In genomic region chr1:155254714-155255242, GRCh38 we compare ENCODE assay signal across 8 cellular contexts. TPM values are rescaled to one million over a fixed set of nuclear protein-coding genes. Genes with fewer than 3 reads are reported as not detected.
DNase-seq lines count a peak whose midpoint lies in the region; ATAC-seq and TF ChIP-seq lines count a peak whose summit lies in the region.

No MANE protein-coding gene starts in this region.

- H3K9me3 ChIP-seq in SK-N-SH (no peaks in the 10 kb centered on the region), ovary (no peaks in the 10 kb centered on the region)

- POLR2A ChIA-PET in SK-N-SH (lab: Yijun Ruan, JAX), result interaction anchor here (0.6 to 2.4 kb wide), 4 partner anchors 9 to 18 kb away, joined by 3 to 7 read pairs (median 4); partner anchors contain the start of gene CLK2

- DNase-seq in NCI-H345 (lab: John Stamatoyannopoulos, UW), result peak; percentile 61
- no peak for DNase-seq in NCI-H345 treated with DMSO at 0.1 percent for 48 hours (lab: John Stamatoyannopoulos, UW; ENCODE audit: unreplicated experiment)
- DNase-seq in SK-N-SH, result peak; percentile 75
- no peak for DNase-seq in fibroblast of mammary gland (ENCODE audit: low read depth)
- peak; percentile 51 to 69 (median 67) for DNase-seq in ovary

- no peak for TF ChIP-seq EP300 in SK-N-SH (IDR thresholded peaks at IDR 0.05; ENCODE audit: borderline replicate concordance in 1 of 2, low read depth in 1 of 2, low read length in 1 of 2)
- no peak for TF ChIP-seq EP300 in ovary (IDR thresholded peaks at IDR 0.05)

- H3K9ac ChIP-seq in SK-N-SH, result peak overlapping the region; percentile 77

- H3K4me3 ChIP-seq in SK-N-SH (ENCODE audit: low read depth in 2 of 2, low read length in 1 of 2), result peak overlapping the region; percentile 79 to 82
- H3K4me3 ChIP-seq in fibroblast of mammary gland (ENCODE audit: control insufficient read depth, low read depth, low read length), result peak overlapping the region; percentile 61
- H3K4me3 ChIP-seq in ovary, result peak overlapping the region; percentile 73

- no peak for TF ChIP-seq RAD21 in SK-N-SH (IDR thresholded peaks at IDR 0.05; ENCODE audit: low read length)

- H3K27me3 ChIP-seq in SK-N-SH (ENCODE audit: insufficient read depth) (no peaks in the 10 kb centered on the region), ovary (no peaks in the 10 kb centered on the region)

- H3K9me2 ChIP-seq in SK-N-SH, result no peaks in the 10 kb centered on the region

- CTCF ChIA-PET in SK-N-SH (lab: Yijun Ruan, JAX), result interaction anchor here (0.7 to 13.3 kb wide), 8 partner anchors 10 to 812 kb away, joined by 3 to 184 read pairs (median 4); partner anchors contain the start of genes CLK2, KRTCAP2, RUSC1 and TRIM46

- no peak for ATAC-seq in GM18867 (IDR thresholded peaks at IDR 0.05; ENCODE audit: unreplicated experiment)
- ATAC-seq in HG03460 (IDR thresholded peaks at IDR 0.05; ENCODE audit: unreplicated experiment), result no peak
- ATAC-seq in GM18519 (IDR thresholded peaks at IDR 0.05; ENCODE audit: low FRiP score, unreplicated experiment), result no peak

- H3K27ac ChIP-seq in SK-N-SH (ENCODE audit: low read depth in 2 of 2, low read length in 1 of 2) (peak overlapping the region; percentile 76 to 93; a peak in 3 of 4 replicates), ovary (peak overlapping the region; percentile 94 to 99)

- peak overlapping the region; percentile 77 for H2AFZ ChIP-seq in SK-N-SH (ENCODE audit: low read depth)

- peaks cover 23% of the 10 kb centered on the region for H3K79me2 ChIP-seq in SK-N-SH (ENCODE audit: insufficient read depth)

- H4K20me1 ChIP-seq in SK-N-SH (ENCODE audit: insufficient read depth), result no peaks in the 10 kb centered on the region

- 8% methylated on average over 17 of the region's 35 CpGs for WGBS in SK-N-SH (ENCODE audit: low lambda C conversion rate)
- WGBS in ovary, 3 donors, result 0 to 3% (median 1%) methylated on average over 13 to 35 of the region's 35 CpGs

- intact Hi-C loops in ovary (cut with DNase I), result loop anchor here (5.0 to 10.0 kb wide), 3 partner anchors 68 to 338 kb away; partner anchors contain the start of gene RUSC1 (in 3 of the 4)

- peaks cover 43% of the 10 kb centered on the region for H3F3A ChIP-seq in SK-N-SH (replicated peaks; ENCODE audit: insufficient read depth)

- H3K4me1 ChIP-seq in SK-N-SH (ENCODE audit: control insufficient read depth in 1 of 2, insufficient read depth in 2 of 2, low read depth in 1 of 2, low read length in 1 of 2) (peaks cover 0 to 20% of the 10 kb centered on the region in 2 experiments; a peak in 1 of 4 replicates), ovary (ENCODE audit: insufficient read depth) (peaks cover 7% of the 10 kb centered on the region)

- TF ChIP-seq CTCF in SK-N-SH (IDR thresholded peaks at IDR 0.05), result no peak
- no peak for TF ChIP-seq CTCF in fibroblast of mammary gland (conservative IDR thresholded peaks at IDR 0.05; ENCODE audit: control insufficient read depth, insufficient read depth, low read depth, low read length)
- no peak for TF ChIP-seq CTCF in ovary (IDR thresholded peaks at IDR 0.05)

- H3K36me3 ChIP-seq in SK-N-SH (replicated peaks in 1 of 2; ENCODE audit: control insufficient read depth in 1 of 2, insufficient read depth in 2 of 2, low read length in 1 of 2), result peaks cover 15 to 29% of the 10 kb centered on the region in 2 experiments
- H3K36me3 ChIP-seq in ovary, result no peaks in the 10 kb centered on the region

- H3K4me2 ChIP-seq in SK-N-SH, result peak overlapping the region; percentile 100

- no peak for TF ChIP-seq POLR2A in ovary (IDR thresholded peaks at IDR 0.05)

TF ChIP-seq in SK-N-SH, 30 proteins besides CTCF, POLR2A, EP300 and RAD21:
- TF ChIP-seq MXI1 (IDR thresholded peaks at IDR 0.05; ENCODE audit: low read depth, low read length) (peak; percentile 4; the same call in 1 of the 2 replicates), MAX (IDR thresholded peaks at IDR 0.05; ENCODE audit: low read depth) (0 out of 2 replicates have a peak, but pooled peaks have one; percentile 8), SIN3A (IDR thresholded peaks at IDR 0.05; ENCODE audit: borderline replicate concordance, low read depth, low read length) (no peak)

RNA-seq across cellular contexts. Expression of gene ENTREP3, which starts 0.5 kb away (rescaled TPM):
- polyA plus RNA-seq in SK-N-SH (2012; rRNA removed) (20.0 and 30.6 TPM in 2 replicates), ovary (10 to 100 TPM in 1 of 2 donors, 1 to 10 TPM in 1; 9.3 to 11.8 TPM)
- 17.9 and 26.4 TPM in 2 replicates for polyA plus RNA-seq in SK-N-SH (2012; cell fraction: cytosol; rRNA removed)
- polyA plus RNA-seq in SK-N-SH (2012; cell fraction: nucleus; rRNA removed), result 42.8 and 45.5 TPM in 2 replicates
- total RNA-seq in ovary, result 10 to 100 TPM; 10.8 to 22.4 (median 20.2) TPM

RNA-seq across cellular contexts. Expression of gene SCAMP3, which starts 7.4 kb away (rescaled TPM):
- polyA plus RNA-seq in SK-N-SH (2012; rRNA removed), result 193 and 225 TPM in 2 replicates
- 115 and 149 TPM in 2 replicates for polyA plus RNA-seq in SK-N-SH (2012; cell fraction: cytosol; rRNA removed)
- polyA plus RNA-seq in SK-N-SH (2012; cell fraction: nucleus; rRNA removed), result 125 and 162 TPM in 2 replicates
- 10 to 100 TPM; 27.1 to 63.0 (median 40.7) TPM for total RNA-seq in ovary
- polyA plus RNA-seq in ovary, result 10 to 100 TPM; 40.9 to 46.6 TPM

RNA-seq across cellular contexts. Expression of gene CLK2, which starts 18.5 kb away (rescaled TPM):
- 76.7 and 81.8 TPM in 2 replicates for polyA plus RNA-seq in SK-N-SH (2012; rRNA removed)
- 25.3 and 28.9 TPM in 2 replicates for polyA plus RNA-seq in SK-N-SH (2012; cell fraction: cytosol; rRNA removed)
- 484 and 490 TPM in 2 replicates for polyA plus RNA-seq in SK-N-SH (2012; cell fraction: nucleus; rRNA removed)
- total RNA-seq in ovary, result 10 to 100 TPM; 37.9 to 60.9 (median 50.1) TPM
- 10 to 100 TPM; 46.4 to 51.3 TPM for polyA plus RNA-seq in ovary

RNA-seq across cellular contexts. Expression of gene HCN3, which starts 22.5 kb away (rescaled TPM):
- polyA plus RNA-seq in SK-N-SH (2012; rRNA removed) (9.7 and 10.1 TPM in 2 replicates), ovary (1 to 10 TPM; 2.5 to 2.9 TPM)
- polyA plus RNA-seq in SK-N-SH (2012; cell fraction: cytosol; rRNA removed), result 2.2 and 3.7 TPM in 2 replicates
- 59.4 and 62.3 TPM in 2 replicates for polyA plus RNA-seq in SK-N-SH (2012; cell fraction: nucleus; rRNA removed)
- total RNA-seq in ovary, result 1 to 10 TPM in 6 of 7 donors, under 1 TPM in 1; 0.69 to 7.1 (median 4.4) TPM

RNA-seq across cellular contexts. Expression of gene MTX1, which starts 46.3 kb away (rescaled TPM):
- 79.1 TPM in 2 replicates for polyA plus RNA-seq in SK-N-SH (2012; rRNA removed)
- polyA plus RNA-seq in SK-N-SH (2012; cell fraction: cytosol; rRNA removed), result 38.5 and 57.4 TPM in 2 replicates
- 75.0 and 79.6 TPM in 2 replicates for polyA plus RNA-seq in SK-N-SH (2012; cell fraction: nucleus; rRNA removed)
- 10 to 100 TPM; 18.5 to 33.4 (median 27.7) TPM for total RNA-seq in ovary
- 10 to 100 TPM; 15.6 to 35.4 TPM for polyA plus RNA-seq in ovary

Comparison
In these comparisons a context has a peak if more than half of its experiments do, and no peak if none do; other contexts are left out.
1. DNase-seq: peak in NCI-H345 (single experiment), SK-N-SH (single experiment) and ovary (5 of 5); none in NCI-H345 treated with DMSO at 0.1 percent for 48 hours (single experiment) and fibroblast of mammary gland (single experiment).
2. Peak in every context shown above with its lines, with median percentiles within 50 percentile points of each other: H3K4me3 ChIP-seq.